In the genomic region with DNA sequence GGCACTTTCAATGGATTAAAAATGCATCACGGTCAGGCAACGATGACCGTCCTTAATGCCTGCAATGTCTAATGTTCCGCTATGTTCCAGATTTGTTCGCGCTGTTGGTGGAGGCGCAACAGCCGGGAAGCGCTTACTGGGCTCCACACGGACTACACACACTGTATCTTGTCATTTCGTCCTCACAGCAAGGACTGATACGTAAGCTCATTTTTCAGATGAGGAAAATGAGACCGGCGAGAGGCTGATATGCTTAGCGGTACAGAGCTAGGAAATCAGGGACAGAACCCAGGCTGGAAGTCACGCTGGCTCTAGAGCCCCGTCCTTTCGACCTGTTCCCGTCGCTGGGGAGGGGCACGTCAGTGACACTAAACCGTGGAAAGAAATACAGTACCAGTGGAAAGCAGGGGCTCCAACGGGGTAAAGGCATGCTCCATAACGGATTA, we compare ENCODE assay signal across 8 cellular contexts. TPM values are rescaled to one million over a fixed set of nuclear protein-coding genes. Genes with fewer than 3 reads are reported as not detected.
DNase-seq lines count a peak whose midpoint lies in the region; ATAC-seq and TF ChIP-seq lines count a peak whose summit lies in the region.

No MANE protein-coding gene starts in this region.

- no peak for TF ChIP-seq POLR2A in ovary (IDR thresholded peaks at IDR 0.05)

- H2AFZ ChIP-seq in OCI-LY3 (ENCODE audit: low read depth, low read length) = peak overlapping the region; percentile 87

- peak overlapping the region; percentile 74 for H3K9ac ChIP-seq in OCI-LY3 (ENCODE audit: low read length)
- H3K9ac ChIP-seq in adipocyte (ENCODE audit: low read length) = peak overlapping the region; percentile 90

- DNase-seq in D341Med (ENCODE audit: low spot score) (peak; percentile 64), adipocyte (ENCODE audit: low read depth) (peak; percentile 55), cardiac septum (ENCODE audit: low spot score) (peak; percentile 78), ovary (peak; percentile 20 to 53 (median 50)), NCI-H2196 (lab: John Stamatoyannopoulos, UW; ENCODE audit: unreplicated experiment) (no peak)

- ATAC-seq in GM19452 (IDR thresholded peaks at IDR 0.05; ENCODE audit: unreplicated experiment) (peak; percentile 32), HG03460 (IDR thresholded peaks at IDR 0.05; ENCODE audit: unreplicated experiment) (peak; percentile 33)

- no peaks in the 10 kb centered on the region for H3K27me3 ChIP-seq in OCI-LY3 (ENCODE audit: low read depth, low read length)
- no peaks in the 10 kb centered on the region for H3K27me3 ChIP-seq in adipocyte (replicated peaks; ENCODE audit: control insufficient read depth, insufficient read depth, low read length)
- no peaks in the 10 kb centered on the region for H3K27me3 ChIP-seq in ovary

- H3K79me2 ChIP-seq in OCI-LY3 (ENCODE audit: low read length) = no peaks in the 10 kb centered on the region

- H3K4me3 ChIP-seq in OCI-LY3 (ENCODE audit: low read length) = peak overlapping the region; percentile 88
- H3K4me3 ChIP-seq in adipocyte (ENCODE audit: low read length) = peak overlapping the region; percentile 91
- peak overlapping the region; percentile 64 for H3K4me3 ChIP-seq in ovary

- H3K27ac ChIP-seq in OCI-LY3 (ENCODE audit: low read length) (peak overlapping the region; percentile 59), ovary (peak overlapping the region; percentile 91 to 95)

- TF ChIP-seq EP300 in ovary (IDR thresholded peaks at IDR 0.05) = no peak

- 0% methylated on average over 24 of the region's 24 CpGs for WGBS in ovary, 3 donors

- peak overlapping the region; percentile 84 for H3K4me2 ChIP-seq in OCI-LY3 (ENCODE audit: low read length)

- no peaks in the 10 kb centered on the region for H4K20me1 ChIP-seq in OCI-LY3 (ENCODE audit: insufficient read depth, low read length)

- TF ChIP-seq CTCF in OCI-LY3 (IDR thresholded peaks at IDR 0.05; ENCODE audit: low read depth, low read length) (no peak), ovary (IDR thresholded peaks at IDR 0.05) (no peak)

- intact Hi-C loops in cardiac septum (cut with DNase I) (loop anchor here (10.0 kb wide), 1 partner anchor 100 kb away; no protein-coding TSS in a partner anchor), ovary (cut with DNase I) (no loop called here)

- H3K4me1 ChIP-seq in OCI-LY3 (ENCODE audit: low read length) (peaks cover 5% of the 10 kb centered on the region; the same call in 1 of the 2 replicates), adipocyte (ENCODE audit: control insufficient read depth, insufficient read depth, low read length) (peaks cover 6% of the 10 kb centered on the region), ovary (ENCODE audit: insufficient read depth) (peaks cover 4% of the 10 kb centered on the region)

- H3K9me3 ChIP-seq in OCI-LY3 (ENCODE audit: insufficient read depth, low read length) (no peaks in the 10 kb centered on the region), adipocyte (ENCODE audit: control insufficient read depth, low read length) (no peaks in the 10 kb centered on the region), ovary (no peaks in the 10 kb centered on the region)

- H3K36me3 ChIP-seq in OCI-LY3 (replicated peaks; ENCODE audit: low read depth, low read length) = no peaks in the 10 kb centered on the region
- no peaks in the 10 kb centered on the region for H3K36me3 ChIP-seq in adipocyte (ENCODE audit: control insufficient read depth, insufficient read depth, low read length, severe bottlenecking)
- no peaks in the 10 kb centered on the region for H3K36me3 ChIP-seq in ovary

RNA-seq across cellular contexts. Expression of a gene that starts 0.7 kb away (rescaled TPM):
- total RNA-seq in cardiac septum (5.7 TPM), ovary (10 to 100 TPM in 1 of 7 donors, 1 to 10 TPM in 6; 3.2 to 13.1 (median 4.6) TPM)
- polyA plus RNA-seq in ovary = 10 to 100 TPM in 1 of 2 donors, 1 to 10 TPM in 1; 3.2 to 11.9 TPM
